ENCODE assay signal across 10 cellular contexts in the genomic region with DNA sequence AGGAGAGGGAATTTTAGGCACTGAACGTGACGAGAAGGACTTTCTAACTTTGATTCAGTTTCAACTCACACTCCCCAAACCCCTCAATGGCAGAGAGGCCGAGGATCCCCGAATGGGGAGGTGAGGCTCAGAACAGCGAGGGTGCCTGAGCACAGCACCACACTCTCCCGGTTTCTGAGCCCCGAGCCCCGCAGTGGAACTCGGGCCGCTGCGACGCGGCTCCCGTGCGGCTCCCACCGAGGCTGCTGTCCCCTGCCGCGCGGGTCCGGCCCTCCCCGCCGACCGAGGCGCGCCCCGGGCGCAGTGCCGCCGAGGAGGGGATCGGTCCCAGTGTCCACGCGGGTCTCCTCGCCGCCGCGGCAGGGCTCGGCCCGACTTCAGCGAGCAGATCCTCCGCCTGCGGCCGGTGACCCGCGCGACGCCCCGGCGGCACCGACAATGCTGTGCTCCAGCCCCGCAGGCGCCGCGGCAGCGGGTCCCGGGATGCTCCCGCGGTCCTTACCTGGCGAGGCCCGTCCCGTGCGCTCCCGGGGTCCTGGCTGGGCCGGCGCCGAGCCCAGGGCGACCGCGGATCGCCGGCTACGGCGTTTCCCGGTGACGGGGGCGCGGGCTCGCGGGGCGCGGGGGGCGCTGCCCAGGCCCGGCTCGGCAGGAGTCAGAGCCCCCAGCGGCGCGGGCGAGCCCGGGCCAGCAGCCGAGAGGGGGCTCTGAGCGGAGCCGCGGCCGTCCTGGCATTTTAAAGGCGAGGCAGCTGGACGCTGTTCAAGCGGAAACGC. TPM values are rescaled to one million over a fixed set of nuclear protein-coding genes. Genes with fewer than 3 reads are reported as not detected.
DNase-seq lines count a peak whose midpoint lies in the region; ATAC-seq, FAIRE-seq and TF ChIP-seq lines count a peak whose summit lies in the region.
"Had no signal": no experiment of that assay in that cellular context is flagged by ENCODE, and none has a peak within 500 bp of the region (broad histone marks: within the 10 kb centered on the region; RNA-seq: fewer than 3 reads in every experiment).

TSS of gene CTXND1 (minus strand) at position 709 of the 776 bp plus-strand sequence. CDS start 50,264 bp downstream, outside the sequence.

- H4K20me1 ChIP-seq in GM12878 (ENCODE audit: control insufficient read depth, insufficient read depth) = no peaks in the 10 kb centered on the region

- H3K79me2 ChIP-seq in GM12878 (ENCODE audit: control insufficient read depth, insufficient read depth, low read length) = no peaks in the 10 kb centered on the region

- H3K27ac Mint-ChIP-seq in activated CD8-positive, alpha-beta memory T cell treated with anti-CD3 and anti-CD28 coated beads, Interleukin-2, amount 10 ng/mL, durations not matched to agents 7 days and 5 days = no peak within 1 kb of the TSS

- H3K27me3 ChIP-seq in GM12878 (replicated peaks in 1 of 2; ENCODE audit: control insufficient read depth in 2 of 2, insufficient read depth in 2 of 2, low read length in 1 of 2) = peaks cover 6 to 12% of the 10 kb centered on the region in 2 experiments
- peaks cover 34 to 40% of the 10 kb centered on the region in 2 donors for H3K27me3 ChIP-seq in stomach smooth muscle (ENCODE audit: control insufficient read depth in 1 of 2, insufficient read depth in 2 of 2, low read length in 2 of 2)

- intact Hi-C loops in GM12878 (cut with micrococcal nuclease; ENCODE audit: unreplicated experiment) = no loop called here

- CTCF ChIA-PET in GM12878 (lab: Yijun Ruan, JAX) = no interaction called here
- CTCF ChIA-PET in activated CD8-positive, alpha-beta memory T cell treated with anti-CD3 and anti-CD28 coated beads, Interleukin-2, amount 10 ng/mL, durations not matched to agents 7 days and 5 days (lab: Charles Lee) = no interaction called here

- H3K27ac ChIP-seq in GM12878 (ENCODE audit: control insufficient read depth, insufficient read depth) = no peak within 1 kb of the TSS
- no peak within 1 kb of the TSS for H3K27ac ChIP-seq in stomach smooth muscle (ENCODE audit: low read length)

- no peak within 1 kb of the TSS for H2AFZ ChIP-seq in GM12878 (ENCODE audit: control insufficient read depth, low read depth, low read length)

- H3K4me1 ChIP-seq in GM12878 (ENCODE audit: control insufficient read depth, insufficient read depth, low read length) = no peaks in the 10 kb centered on the region
- peaks cover 8% of the 10 kb centered on the region for H3K4me1 ChIP-seq in stomach smooth muscle (ENCODE audit: control insufficient read depth, insufficient read depth, low read length)

- DNase-seq in DMS53 (lab: John Stamatoyannopoulos, UW) = peak; percentile 24
- no peak for DNase-seq in DMS53 treated with DMSO at 0.1 percent for 48 hours (lab: John Stamatoyannopoulos, UW; ENCODE audit: unreplicated experiment)
- DNase-seq in GM12878 (ENCODE audit: low read depth, low spot score) = no peak
- peak; percentile 57 for DNase-seq in left lobe of liver (ENCODE audit: low spot score)
- DNase-seq in activated CD8-positive, alpha-beta memory T cell treated with anti-CD3 and anti-CD28 coated beads, Interleukin-2, amount 10 ng/mL, durations not matched to agents 7 days and 5 days = no peak
- DNase-seq in NCI-H526 treated with DMSO at 0.1 percent for 48 hours (lab: John Stamatoyannopoulos, UW) = no peak

- TF ChIP-seq RAD21 in GM12878 (IDR thresholded peaks at IDR 0.05; ENCODE audit: insufficient read depth, low read depth, low read length) = no peak

- H3K9me3 ChIP-seq in GM12878 (replicated peaks; ENCODE audit: control insufficient read depth, insufficient read depth, low read length) (no peaks in the 10 kb centered on the region), stomach smooth muscle (ENCODE audit: control insufficient read depth in 2 of 2, low read length in 2 of 2) (no peaks in the 10 kb centered on the region)

- H3K9ac ChIP-seq in GM12878 (ENCODE audit: control insufficient read depth, insufficient read depth, low read length) = no peak within 1 kb of the TSS
- peak within 1 kb of the TSS in 1 of 2 donors; percentile 5 for H3K9ac ChIP-seq in stomach smooth muscle (ENCODE audit: low read length in 2 of 2)

- no TSS peak for BruUV-seq in GM12878 (replicated peaks; lab: Mats Ljungman, UMichigan)

- in situ Hi-C loops in GM12878 (cut with MboI) = no loop called here

- peak within 1 kb of the TSS; percentile 3; the same call in 1 of the 2 replicates for H3K4me2 ChIP-seq in GM12878 (ENCODE audit: control insufficient read depth, insufficient read depth)

- no peaks in the 10 kb centered on the region for H3K9me3 Mint-ChIP-seq in activated CD8-positive, alpha-beta memory T cell treated with anti-CD3 and anti-CD28 coated beads, Interleukin-2, amount 10 ng/mL, durations not matched to agents 7 days and 5 days (ENCODE audit: low read depth)

- no peak for TF ChIP-seq EP300 in GM12878 (IDR thresholded peaks at IDR 0.05; ENCODE audit: borderline replicate concordance in 1 of 2, control insufficient read depth in 1 of 2, low read depth in 2 of 2, low read length in 2 of 2)

- H3K4me3 Mint-ChIP-seq in activated CD8-positive, alpha-beta memory T cell treated with anti-CD3 and anti-CD28 coated beads, Interleukin-2, amount 10 ng/mL, durations not matched to agents 7 days and 5 days = no peak within 1 kb of the TSS

- POLR2A ChIA-PET in GM12878 (lab: Charles Lee) = no interaction called here

- ATAC-seq in GM12878 = no peak
- peak; percentile 62 for ATAC-seq in left lobe of liver
- no peak for ATAC-seq in GM21737 (IDR thresholded peaks at IDR 0.05; ENCODE audit: unreplicated experiment)
- ATAC-seq in activated CD8-positive, alpha-beta memory T cell treated with anti-CD3 and anti-CD28 coated beads, Interleukin-2, amount 10 ng/mL, durations not matched to agents 7 days and 5 days = no peak
- ATAC-seq: HCT116 had no signal

- H3K36me3 ChIP-seq in GM12878 (ENCODE audit: control insufficient read depth in 2 of 2, insufficient read depth in 2 of 2, low read length in 1 of 2) (no peaks in the 10 kb centered on the region), stomach smooth muscle (ENCODE audit: control insufficient read depth in 2 of 2, insufficient read depth in 2 of 2, low read length in 2 of 2) (no peaks in the 10 kb centered on the region)

- SMC1A ChIA-PET in GM12878 (lab: Charles Lee; ENCODE audit: uncharacterized antibody, unreplicated experiment) = no interaction called here

- TF ChIP-seq CTCF in GM12878 (IDR thresholded peaks at IDR 0.05 in 2 of 3, conservative IDR thresholded peaks at IDR 0.05 in 1 of 3; ENCODE audit: control insufficient read depth in 2 of 3, extremely low read depth in 1 of 3, insufficient read depth in 1 of 3, low read depth in 3 of 3, low read length in 3 of 3) = no peak

- peaks cover 5% of the 10 kb centered on the region for H3K4me1 Mint-ChIP-seq in activated CD8-positive, alpha-beta memory T cell treated with anti-CD3 and anti-CD28 coated beads, Interleukin-2, amount 10 ng/mL, durations not matched to agents 7 days and 5 days

- no peak within 1 kb of the TSS for H3K4me3 ChIP-seq in GM12878
- H3K4me3 ChIP-seq in stomach smooth muscle (ENCODE audit: low read length in 2 of 2) = peak within 1 kb of the TSS; percentile 32 to 63

- no peaks in the 10 kb centered on the region for H3K36me3 Mint-ChIP-seq in activated CD8-positive, alpha-beta memory T cell treated with anti-CD3 and anti-CD28 coated beads, Interleukin-2, amount 10 ng/mL, durations not matched to agents 7 days and 5 days

- no peak for TF ChIP-seq POLR2A in GM12878 (IDR thresholded peaks at IDR 0.05; ENCODE audit: low read depth, low read length)

- WGBS in GM12878 (ENCODE audit: insufficient coverage, insufficient replicate concordance, low lambda C conversion rate, missing lambda C conversion rate) = 19% methylated on average over 86 of the region's 97 CpGs

- no peak for FAIRE-seq in GM12878 (lab: Jason Lieb, UNC)
- FAIRE-seq: A204.1 had no signal

- peaks cover 75% of the 10 kb centered on the region for H3K27me3 Mint-ChIP-seq in activated CD8-positive, alpha-beta memory T cell treated with anti-CD3 and anti-CD28 coated beads, Interleukin-2, amount 10 ng/mL, durations not matched to agents 7 days and 5 days

- RAD21 ChIA-PET in GM12878 (lab: Charles Lee; ENCODE audit: unreplicated experiment) = no interaction called here

TF ChIP-seq in GM12878, 131 proteins besides CTCF, POLR2A, EP300 and RAD21:
- no peak for TF ChIP-seq STAT3 (IDR thresholded peaks at IDR 0.05; ENCODE audit: low read depth, low read length)
- peak; percentile 88 for TF ChIP-seq SUZ12 (IDR thresholded peaks at IDR 0.05; ENCODE audit: unreplicated experiment)

RNA-seq across cellular contexts. Expression of gene CTXND1, which starts in this region (rescaled TPM):
- not detected in 2 replicates for total RNA-seq in GM12878 (2013; cell fraction: nucleolus; rRNA removed)
- total RNA-seq in GM12878 (2014; rRNA removed) = not detected in 2 replicates
- total RNA-seq in GM12878 (2014; rRNA removed; fragmentation: Illumina TruSeq; extraction: Trizol) = not detected in 2 replicates
- not detected in 2 replicates for total RNA-seq in GM12878 (2021)
- polyA plus RNA-seq in GM12878 (2011; ENCODE audit: low read depth) = 0.04 TPM
- not detected in 2 replicates for polyA plus RNA-seq in GM12878 (2011; rRNA removed)
- polyA plus RNA-seq in GM12878 (2011; cell fraction: cytosol; rRNA removed) = not detected in 2 replicates
- not detected in 2 replicates for polyA plus RNA-seq in GM12878 (2011; cell fraction: nucleus; rRNA removed)
- 0.01 and 0.03 TPM in 2 replicates for polyA plus RNA-seq in GM12878 (2012)
- polyA plus RNA-seq in GM12878 (2014; fragmentation: Illumina TruSeq; extraction: Trizol) = not detected in 2 replicates
- under 1 TPM; under 0.01 to 0.02 TPM for polyA plus RNA-seq in GM12878 (2014; fragmentation: Nextera tagmentation; extraction: Ambion mirVana)
- not detected in 2 replicates for polyA plus RNA-seq in GM12878 (2014; rRNA removed)
- under 1 TPM in 1 of 2 experiments, not detected in 1; 0.03 TPM for polyA plus RNA-seq in GM12878 (2016; fragmentation: Nextera tagmentation; extraction: Ambion mirVana)
- not detected in 2 replicates for polyA minus RNA-seq in GM12878 (2011; rRNA and poly(A)+ RNA removed)
- not detected in 2 replicates for polyA minus RNA-seq in GM12878 (2011; cell fraction: cytosol; rRNA and poly(A)+ RNA removed)
- polyA minus RNA-seq in GM12878 (2011; cell fraction: nucleus; rRNA and poly(A)+ RNA removed) = not detected in 2 replicates
- 4.5 TPM for total RNA-seq in left lobe of liver
- not detected for total RNA-seq in activated CD8-positive, alpha-beta memory T cell treated with anti-CD3 and anti-CD28 coated beads, Interleukin-2, amount 10 ng/mL, durations not matched to agents 7 days and 5 days

Comparison
In these comparisons a context has a peak if more than half of its experiments do, and no peak if none do; other contexts are left out.
1. DNase-seq: peak in DMS53 (single experiment) and left lobe of liver (single experiment); none in DMS53 treated with DMSO at 0.1 percent for 48 hours (single experiment), GM12878 (single experiment), activated CD8-positive, alpha-beta memory T cell treated with anti-CD3 and anti-CD28 coated beads, Interleukin-2, amount 10 ng/mL, durations not matched to agents 7 days and 5 days (single experiment) and NCI-H526 treated with DMSO at 0.1 percent for 48 hours (single experiment).